ENCODE assay signal across 1 cellular context in the genomic region with DNA sequence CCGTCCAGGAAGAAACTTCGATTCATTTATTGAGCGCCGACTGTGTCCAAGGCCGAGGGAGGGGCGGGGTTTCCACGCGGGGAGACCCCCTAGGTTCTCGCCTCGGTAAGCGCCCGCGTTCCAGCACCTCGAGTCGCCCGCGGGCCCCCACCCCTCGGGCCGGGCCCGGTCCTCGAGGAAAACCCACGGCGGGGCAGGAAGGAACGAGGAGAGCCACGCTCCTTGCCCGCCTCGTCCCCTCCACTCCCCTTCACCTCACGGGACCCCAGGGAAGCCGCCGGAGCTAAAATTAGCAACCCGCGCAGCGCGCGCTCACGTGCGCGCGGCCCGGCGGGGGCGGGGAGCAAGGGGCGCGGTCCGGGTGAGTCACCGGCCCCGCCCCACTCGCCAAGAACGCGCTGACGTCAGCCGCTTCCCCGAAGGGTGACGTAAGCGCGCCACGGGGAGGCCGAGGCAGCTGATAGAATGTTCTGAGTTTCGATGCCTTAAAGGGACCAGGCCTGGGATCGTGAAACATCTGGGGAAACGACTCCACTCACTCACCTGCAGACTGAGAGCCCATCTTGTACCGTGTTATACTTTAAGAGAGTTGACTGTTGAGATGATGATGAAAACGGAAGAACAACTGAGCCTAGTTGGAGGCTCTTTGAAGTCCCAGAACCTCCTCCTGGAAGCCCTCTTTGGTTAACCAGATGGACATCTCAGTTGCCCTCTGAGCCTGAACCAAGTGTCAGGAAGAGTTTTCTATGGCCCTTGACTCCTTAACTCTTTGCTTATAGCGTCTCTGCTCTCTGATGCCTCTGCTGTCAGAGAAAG.
A peak's percentile ranks its signal among the peaks of the same experiment; 100 is the strongest.
TF ChIP-seq lines count a peak whose summit lies in the region.

No MANE protein-coding gene starts in this region.

TF ChIP-seq in Ishikawa, 13 proteins besides CTCF, POLR2A, EP300 and RAD21 (continued from another document):
- TF ChIP-seq, protein P1, sequence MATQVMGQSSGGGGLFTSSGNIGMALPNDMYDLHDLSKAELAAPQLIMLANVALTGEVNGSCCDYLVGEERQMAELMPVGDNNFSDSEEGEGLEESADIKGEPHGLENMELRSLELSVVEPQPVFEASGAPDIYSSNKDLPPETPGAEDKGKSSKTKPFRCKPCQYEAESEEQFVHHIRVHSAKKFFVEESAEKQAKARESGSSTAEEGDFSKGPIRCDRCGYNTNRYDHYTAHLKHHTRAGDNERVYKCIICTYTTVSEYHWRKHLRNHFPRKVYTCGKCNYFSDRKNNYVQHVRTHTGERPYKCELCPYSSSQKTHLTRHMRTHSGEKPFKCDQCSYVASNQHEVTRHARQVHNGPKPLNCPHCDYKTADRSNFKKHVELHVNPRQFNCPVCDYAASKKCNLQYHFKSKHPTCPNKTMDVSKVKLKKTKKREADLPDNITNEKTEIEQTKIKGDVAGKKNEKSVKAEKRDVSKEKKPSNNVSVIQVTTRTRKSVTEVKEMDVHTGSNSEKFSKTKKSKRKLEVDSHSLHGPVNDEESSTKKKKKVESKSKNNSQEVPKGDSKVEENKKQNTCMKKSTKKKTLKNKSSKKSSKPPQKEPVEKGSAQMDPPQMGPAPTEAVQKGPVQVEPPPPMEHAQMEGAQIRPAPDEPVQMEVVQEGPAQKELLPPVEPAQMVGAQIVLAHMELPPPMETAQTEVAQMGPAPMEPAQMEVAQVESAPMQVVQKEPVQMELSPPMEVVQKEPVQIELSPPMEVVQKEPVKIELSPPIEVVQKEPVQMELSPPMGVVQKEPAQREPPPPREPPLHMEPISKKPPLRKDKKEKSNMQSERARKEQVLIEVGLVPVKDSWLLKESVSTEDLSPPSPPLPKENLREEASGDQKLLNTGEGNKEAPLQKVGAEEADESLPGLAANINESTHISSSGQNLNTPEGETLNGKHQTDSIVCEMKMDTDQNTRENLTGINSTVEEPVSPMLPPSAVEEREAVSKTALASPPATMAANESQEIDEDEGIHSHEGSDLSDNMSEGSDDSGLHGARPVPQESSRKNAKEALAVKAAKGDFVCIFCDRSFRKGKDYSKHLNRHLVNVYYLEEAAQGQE (IDR thresholded peaks at IDR 0.05; ENCODE audit: low read depth): no peak
- TF ChIP-seq, protein P2, sequence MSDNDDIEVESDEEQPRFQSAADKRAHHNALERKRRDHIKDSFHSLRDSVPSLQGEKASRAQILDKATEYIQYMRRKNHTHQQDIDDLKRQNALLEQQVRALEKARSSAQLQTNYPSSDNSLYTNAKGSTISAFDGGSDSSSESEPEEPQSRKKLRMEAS (IDR thresholded peaks at IDR 0.05): peak; percentile 47; the same call in 1 of the 2 replicates
- no peak for TF ChIP-seq FOXM1 (IDR thresholded peaks at IDR 0.05; ENCODE audit: borderline replicate concordance, low read depth)
- TF ChIP-seq EGR1 (IDR thresholded peaks at IDR 0.05): peak; percentile 90
- TF ChIP-seq TAF1 (IDR thresholded peaks at IDR 0.05; ENCODE audit: low read depth): peak; percentile 70
- no peak for TF ChIP-seq YY1 (IDR thresholded peaks at IDR 0.05; ENCODE audit: low read depth)
- peak; percentile 84; the same call in 1 of the 2 replicates for TF ChIP-seq TCF12 (IDR thresholded peaks at IDR 0.05; ENCODE audit: low read depth)
- no peak; the same call in 1 of the 2 replicates for TF ChIP-seq NFIC (IDR thresholded peaks at IDR 0.05)
